Comparison of ENCODE assay signal across 13 cellular contexts in genomic region chr12:7847226-7847963, GRCh38. TPM values are rescaled to one million over a fixed set of nuclear protein-coding genes. Genes with fewer than 3 reads are reported as not detected.
DNase-seq lines count a peak whose midpoint lies in the region; ATAC-seq, FAIRE-seq and TF ChIP-seq lines count a peak whose summit lies in the region.
"Not testable (repeated sequence)": the region's sequence is repeated elsewhere in the genome, so short reads cannot be mapped to it uniquely, and the experiment has no call there.
"Had no signal": no experiment of that assay in that cellular context is flagged by ENCODE, and none has a peak within 500 bp of the region (broad histone marks: within the 10 kb centered on the region; RNA-seq: fewer than 3 reads in every experiment).

No MANE protein-coding gene starts in this region.

- not testable (repeated sequence) for H3K23ac ChIP-seq in mesenchymal stem cell (ENCODE audit: low read length in 2 of 2); trophoblast cell (ENCODE audit: low read length)

- not testable (repeated sequence) for H3K79me2 ChIP-seq in trophoblast cell (ENCODE audit: control insufficient read depth, insufficient read depth, low read length, poor library complexity)

- not testable (repeated sequence) for H3K4me2 ChIP-seq in mesenchymal stem cell (ENCODE audit: low read length, poor library complexity, severe bottlenecking); trophoblast cell (ENCODE audit: low read length)

- not testable (repeated sequence) for H3K18ac ChIP-seq in mesenchymal stem cell (ENCODE audit: low read depth in 1 of 2, low read length in 2 of 2); trophoblast cell (ENCODE audit: low read length)

- not testable (repeated sequence) for H3K79me1 ChIP-seq in mesenchymal stem cell (replicated peaks; ENCODE audit: low read length, poor library complexity, severe bottlenecking)
- peaks cover 23% of the 10 kb centered on the region for H3K79me1 ChIP-seq in trophoblast cell (ENCODE audit: low read length)

- not testable (repeated sequence) for H3K9me3 ChIP-seq in HAP-1; mesenchymal stem cell (ENCODE audit: control insufficient read depth, low read length); trophoblast cell (ENCODE audit: insufficient read depth, low read depth, low read length)

- H3K36me3 ChIP-seq in HAP-1 (replicated peaks); mesenchymal stem cell (ENCODE audit: control insufficient read depth in 1 of 2, insufficient read depth in 2 of 2, low read depth in 1 of 2, low read length in 2 of 2); trophoblast cell (ENCODE audit: control insufficient read depth in 1 of 2, insufficient read depth in 2 of 2, low read length in 2 of 2): not testable (repeated sequence)

- not testable (repeated sequence) for H3K4ac ChIP-seq in mesenchymal stem cell (ENCODE audit: low read depth in 1 of 2, low read length in 2 of 2); trophoblast cell (ENCODE audit: low read depth, low read length)

- not testable (repeated sequence) for H3K27ac ChIP-seq in mesenchymal stem cell (ENCODE audit: low read length, poor library complexity, severe bottlenecking); trophoblast cell (ENCODE audit: low read depth, low read length)

- peak; percentile 29 to 80 for DNase-seq in HAP-1 (ENCODE audit: low spot score in 2 of 2)
- peak; percentile 7 for DNase-seq in NAMALWA (ENCODE audit: low spot score)
- peak; percentile 61 for DNase-seq in cerebellar cortex (ENCODE audit: low spot score)
- DNase-seq in fibroblast of the aortic adventitia (ENCODE audit: low read depth) = peak; percentile 63
- peak; percentile 20 for DNase-seq in mesenchymal stem cell
- DNase-seq in trophoblast cell; urothelium cell line (ENCODE audit: low spot score): not testable (repeated sequence)

- WGBS in mesenchymal stem cell = no CpG with 5 or more reads among the region's 2 CpGs
- no CpG with 5 or more reads among the region's 2 CpGs for WGBS in trophoblast cell (ENCODE audit: extremely low coverage, insufficient coverage, insufficient read length)

- not testable (repeated sequence) for H2BK5ac ChIP-seq in mesenchymal stem cell (ENCODE audit: low read depth, low read length, poor library complexity, severe bottlenecking); trophoblast cell (ENCODE audit: low read depth, low read length, poor library complexity)

- not testable (repeated sequence) for H4K91ac ChIP-seq in mesenchymal stem cell (ENCODE audit: low read length)
- H4K91ac ChIP-seq in trophoblast cell (ENCODE audit: low read depth, low read length) = peak overlapping the region; percentile 37

- H2BK15ac ChIP-seq in mesenchymal stem cell (ENCODE audit: low read depth, poor library complexity, severe bottlenecking) = not testable (repeated sequence)

- H4K8ac ChIP-seq in mesenchymal stem cell (ENCODE audit: low read length); trophoblast cell (ENCODE audit: low read depth, low read length): not testable (repeated sequence)

- H2BK120ac ChIP-seq in mesenchymal stem cell (ENCODE audit: low read depth, low read length); trophoblast cell (ENCODE audit: insufficient read depth, low read length, poor library complexity): not testable (repeated sequence)

- in situ Hi-C loops in HAP-1 (cut with MboI; ENCODE audit: low sequenced_read_pairs) = not testable (repeated sequence)

- peak overlapping the region; percentile 18 for H3K9ac ChIP-seq in mesenchymal stem cell (ENCODE audit: low read length)
- H3K9ac ChIP-seq in trophoblast cell (ENCODE audit: low read length) = not testable (repeated sequence)

- H4K12ac ChIP-seq in trophoblast cell (ENCODE audit: low read depth, low read length) = not testable (repeated sequence)

- not testable (repeated sequence) for H2AK5ac ChIP-seq in mesenchymal stem cell (ENCODE audit: low read length, severe bottlenecking); trophoblast cell (ENCODE audit: low read length)

- FAIRE-seq in urothelium cell line (lab: Jason Lieb, UNC) = peak; percentile 80

- H3K4me1 ChIP-seq in HAP-1; mesenchymal stem cell (ENCODE audit: control insufficient read depth, insufficient read depth, low read depth, low read length): not testable (repeated sequence)
- peaks cover 5 to 17% of the 10 kb centered on the region in 2 experiments for H3K4me1 ChIP-seq in trophoblast cell (ENCODE audit: control insufficient read depth in 1 of 2, insufficient read depth in 2 of 2, low read length in 2 of 2)

- not testable (repeated sequence) for TF ChIP-seq CTCF in fibroblast of the aortic adventitia (IDR thresholded peaks at IDR 0.05; ENCODE audit: insufficient read depth, low read length)

- not testable (repeated sequence) for H2AFZ ChIP-seq in mesenchymal stem cell (ENCODE audit: low read depth, low read length); trophoblast cell (ENCODE audit: insufficient read depth, low read length, poor library complexity)

- not testable (repeated sequence) for H3K4me3 ChIP-seq in HAP-1; fibroblast of the aortic adventitia (ENCODE audit: low read depth, low read length); mesenchymal stem cell (ENCODE audit: insufficient read depth in 1 of 2, low read depth in 1 of 2, low read length in 2 of 2); trophoblast cell (ENCODE audit: low read depth, low read length)

- not testable (repeated sequence) for H3K14ac ChIP-seq in mesenchymal stem cell (ENCODE audit: low read length in 2 of 2); trophoblast cell (ENCODE audit: low read length)

- ATAC-seq in GM18861 (IDR thresholded peaks at IDR 0.05; ENCODE audit: unreplicated experiment) = peak; percentile 72

- not testable (repeated sequence) for H3K27me3 ChIP-seq in HAP-1 (ENCODE audit: low read depth); mesenchymal stem cell (ENCODE audit: control insufficient read depth in 1 of 2, insufficient read depth in 1 of 2, low read length in 2 of 2); trophoblast cell (ENCODE audit: insufficient read depth, low read length)

- not testable (repeated sequence) for H2BK12ac ChIP-seq in mesenchymal stem cell (ENCODE audit: low read length in 2 of 2); trophoblast cell (ENCODE audit: low read length)

RNA-seq across cellular contexts. Expression of gene SLC2A14, which starts 25.3 kb away (rescaled TPM):
- not detected in 2 replicates for total RNA-seq in fibroblast of the aortic adventitia (ENCODE audit: low replicate concordance)
- polyA plus RNA-seq in mesenchymal stem cell (2013, experiment 1 of 2) = 1.1 TPM
- polyA plus RNA-seq in mesenchymal stem cell (2013, experiment 2 of 2) = 0.96 TPM
- 17.6 TPM in 2 replicates for polyA plus RNA-seq in trophoblast cell (2013)
- total RNA-seq: left ventricle myocardium superior had no signal

RNA-seq across cellular contexts. Expression of gene NANOG, which starts 58.2 kb away (rescaled TPM):
- total RNA-seq in fibroblast of the aortic adventitia (ENCODE audit: low replicate concordance) = under 0.01 and 0.16 TPM in 2 replicates
- polyA plus RNA-seq in mesenchymal stem cell (2013, experiment 1 of 2) = under 0.01 TPM
- polyA plus RNA-seq in mesenchymal stem cell (2013, experiment 2 of 2) = 0.01 TPM
- 0.04 and 0.05 TPM in 2 replicates for polyA plus RNA-seq in trophoblast cell (2013)
- total RNA-seq: activated CD4-positive, alpha-beta memory T cell treated with anti-CD3 and anti-CD28 coated beads for 36 hours; esophagus muscularis mucosa; left ventricle myocardium superior had no signal
- polyA plus RNA-seq: adipose tissue, small intestine had no signal
